8 cellular contexts compared by ENCODE assay signal in genomic region chrX:19846995-19847790, GRCh38. TPM values are rescaled to one million over a fixed set of nuclear protein-coding genes. Genes with fewer than 3 reads are reported as not detected.
DNase-seq lines count a peak whose midpoint lies in the region; ATAC-seq lines count a peak whose summit lies in the region.

No MANE protein-coding gene starts in this region.

- no peaks in the 10 kb centered on the region for H3K27me3 ChIP-seq in aorta (ENCODE audit: control insufficient read depth in 1 of 2, insufficient read depth in 2 of 2, low read length in 1 of 2)

- peak overlapping the region; percentile 87 for H3K27ac Mint-ChIP-seq in activated T-cell treated with anti-CD3 and anti-CD28 coated beads, Interleukin-2, amount 50 U/mL, for 72 hours

- no peaks in the 10 kb centered on the region for H3K9me3 Mint-ChIP-seq in activated T-cell treated with anti-CD3 and anti-CD28 coated beads, Interleukin-2, amount 50 U/mL, for 72 hours

- peak; percentile 64 for DNase-seq in GM04504 (ENCODE audit: low read depth)
- peak; percentile 50 for DNase-seq in Jurkat, Clone E6-1 (ENCODE audit: low read depth, low spot score)
- peak in 1 of 2 donors; percentile 46 for DNase-seq in activated T-cell treated with anti-CD3 and anti-CD28 coated beads, Interleukin-2, amount 50 U/mL, for 72 hours
- DNase-seq in iris pigment epithelial cell (ENCODE audit: low read depth): peak; percentile 92
- DNase-seq in aorta: peak in 1 of 2 donors; percentile 68
- no peak for DNase-seq in SK-N-DZ (ENCODE audit: low spot score)
- DNase-seq in GDM1 (lab: John Stamatoyannopoulos, UW): no peak

- peaks cover 0 to 4% of the 10 kb centered on the region in 2 donors for H3K36me3 Mint-ChIP-seq in activated T-cell treated with anti-CD3 and anti-CD28 coated beads, Interleukin-2, amount 50 U/mL, for 72 hours (ENCODE audit: insufficient read depth in 2 of 2)

- peak overlapping the region; percentile 2 for H3K4me3 ChIP-seq in Jurkat, Clone E6-1 (ENCODE audit: low read length)
- H3K4me3 ChIP-seq in aorta (ENCODE audit: low read length in 2 of 2): no peak overlapping the region

- peaks cover 1% of the 10 kb centered on the region for H3K9me3 ChIP-seq in aorta (ENCODE audit: control insufficient read depth, low read length)

- WGBS in aorta, 2 donors: 60 to 64% methylated on average over 9 of the region's 9 CpGs

- no peaks in the 10 kb centered on the region for H3K36me3 ChIP-seq in aorta (ENCODE audit: control insufficient read depth in 1 of 2, insufficient read depth in 2 of 2, low read length in 1 of 2)

- intact Hi-C loops in aorta (cut with DNase I): no loop called here

- no peaks in the 10 kb centered on the region for H3K4me1 ChIP-seq in aorta (ENCODE audit: control insufficient read depth in 1 of 2, insufficient read depth in 2 of 2, low read length in 2 of 2)

- ATAC-seq in activated T-cell treated with anti-CD3 and anti-CD28 coated beads, Interleukin-2, amount 50 U/mL, for 72 hours (replicated peaks in 1 of 2): peak; percentile 75 to 82
- ATAC-seq in aorta (ENCODE audit: low FRiP score) (peak; percentile 33), GM21576 (IDR thresholded peaks at IDR 0.05; ENCODE audit: unreplicated experiment) (no peak)

- no peak overlapping the region for H3K27ac ChIP-seq in aorta (ENCODE audit: low read depth in 1 of 2, low read length in 2 of 2)

- peak overlapping the region; percentile 63 to 83 for H3K4me3 Mint-ChIP-seq in activated T-cell treated with anti-CD3 and anti-CD28 coated beads, Interleukin-2, amount 50 U/mL, for 72 hours

- no peaks in the 10 kb centered on the region for H3K27me3 Mint-ChIP-seq in activated T-cell treated with anti-CD3 and anti-CD28 coated beads, Interleukin-2, amount 50 U/mL, for 72 hours (ENCODE audit: low read depth)

- peaks cover 74% of the 10 kb centered on the region for H3K4me1 Mint-ChIP-seq in activated T-cell treated with anti-CD3 and anti-CD28 coated beads, Interleukin-2, amount 50 U/mL, for 72 hours (ENCODE audit: low read depth)

RNA-seq across cellular contexts. Expression of gene SH3KBP1, which starts 40.2 kb away (rescaled TPM):
- polyA plus RNA-seq in Jurkat, Clone E6-1 (2012; ENCODE audit: insufficient read depth, insufficient read length): 5.8 TPM
- 100 to 1,000 TPM in 1 of 2 donors, 10 to 100 TPM in 1; 93.3 to 106 TPM for total RNA-seq in activated T-cell treated with anti-CD3 and anti-CD28 coated beads, Interleukin-2, amount 50 U/mL, for 72 hours
- 10 to 100 TPM; 21.7 to 27.8 TPM for total RNA-seq in aorta
- 1 to 10 TPM; 4.9 to 8.9 TPM for polyA plus RNA-seq in aorta
- polyA plus RNA-seq in SK-N-DZ (2014; cell fraction: cytosol; rRNA removed): 3.1 and 5.3 TPM in 2 replicates
- 2.0 and 3.7 TPM in 2 replicates for polyA plus RNA-seq in SK-N-DZ (2014; cell fraction: nucleus; rRNA removed)

Comparison
In these comparisons a context has a peak if more than half of its experiments do, and no peak if none do; other contexts are left out.
1. DNase-seq: peak in GM04504 (single experiment), Jurkat, Clone E6-1 (single experiment) and iris pigment epithelial cell (single experiment); none in SK-N-DZ (single experiment) and GDM1 (single experiment).